In genomic region chr5:16570121-16570815, GRCh38 we compare ENCODE assay signal across 18 cellular contexts. TPM values are rescaled to one million over a fixed set of nuclear protein-coding genes. Genes with fewer than 3 reads are reported as not detected.
DNase-seq lines count a peak whose midpoint lies in the region; ATAC-seq, FAIRE-seq and TF ChIP-seq lines count a peak whose summit lies in the region.
"Had no signal": no experiment of that assay in that cellular context is flagged by ENCODE, and none has a peak within 500 bp of the region (broad histone marks: within the 10 kb centered on the region; RNA-seq: fewer than 3 reads in every experiment).

No MANE protein-coding gene starts in this region.

- peak; percentile 19 for DNase-seq in A673 (ENCODE audit: low spot score)
- peak; percentile 29 for DNase-seq in H54 (ENCODE audit: insufficient read length, low spot score)
- DNase-seq in astrocyte (ENCODE audit: low read depth): peak; percentile 54
- peak in 1 of 2 donors; percentile 76 for DNase-seq in foreskin keratinocyte
- no peak for DNase-seq in H7
- DNase-seq: activated CD4-positive, alpha-beta T cell treated with anti-CD3 and anti-CD28 coated beads for 36 hours; activated effector memory CD4-positive, alpha-beta T cell treated with Interleukin-2 at 50 U/mL for 16 hours; KG1; NCI-H1048; NCI-H2081 treated with DMSO at 0.1 percent for 48 hours; NCI-H524 treated with DMSO at 0.1 percent for 48 hours; stimulated activated naive B cell treated with anti-CD40 and anti-IgM and Interleukin-4, amounts not matched to agents 10 μg/mL and 1 μg/mL and 100 μg/mL, for 72 hours had no signal

- no peak overlapping the region for H3K9ac ChIP-seq in astrocyte (ENCODE audit: low read length)

- no TSS peak for BruUV-seq in A673 (replicated peaks; lab: Mats Ljungman, UMichigan)

- H3K4me2 ChIP-seq in astrocyte (ENCODE audit: low read length): peak overlapping the region; percentile 53

- no peaks in the 10 kb centered on the region for H4K20me1 ChIP-seq in astrocyte (ENCODE audit: insufficient read depth, low read length)

- H3K79me2 ChIP-seq in astrocyte (ENCODE audit: insufficient read depth, low read length): no peaks in the 10 kb centered on the region

- ATAC-seq in foreskin keratinocyte (peak; percentile 29), HG03097 (IDR thresholded peaks at IDR 0.05; ENCODE audit: low FRiP score, unreplicated experiment) (no peak), HG03025 (IDR thresholded peaks at IDR 0.05; ENCODE audit: low FRiP score, unreplicated experiment) (no peak), GM18873 (IDR thresholded peaks at IDR 0.05; ENCODE audit: low FRiP score, unreplicated experiment) (no peak)
- ATAC-seq: activated CD4-positive, alpha-beta T cell treated with anti-CD3 and anti-CD28 coated beads for 36 hours; stimulated activated naive B cell treated with anti-CD40 and anti-IgM and Interleukin-4, amounts not matched to agents 10 μg/mL and 1 μg/mL and 100 μg/mL, for 72 hours had no signal

- H3K9me3 Mint-ChIP-seq in astrocyte (ENCODE audit: unreplicated experiment): peaks cover 5% of the 10 kb centered on the region
- H3K9me3 Mint-ChIP-seq: stimulated activated naive B cell treated with anti-CD40 and anti-IgM and Interleukin-4, amounts not matched to agents 10 μg/mL and 1 μg/mL and 100 μg/mL, for 72 hours had no signal

- no peak overlapping the region for H3K27ac Mint-ChIP-seq in astrocyte (ENCODE audit: unreplicated experiment)
- H3K27ac Mint-ChIP-seq: activated CD4-positive, alpha-beta T cell treated with anti-CD3 and anti-CD28 coated beads for 36 hours; stimulated activated naive B cell treated with anti-CD40 and anti-IgM and Interleukin-4, amounts not matched to agents 10 μg/mL and 1 μg/mL and 100 μg/mL, for 72 hours had no signal

- H3K4me1 ChIP-seq in A673 (ENCODE audit: insufficient read depth, low read length, poor library complexity, severe bottlenecking): peaks cover 16% of the 10 kb centered on the region
- peaks cover 22% of the 10 kb centered on the region for H3K4me1 ChIP-seq in astrocyte (ENCODE audit: insufficient read depth, low read length)
- H3K4me1 ChIP-seq in foreskin keratinocyte: peaks cover 28% of the 10 kb centered on the region

- FAIRE-seq in H54 (lab: Jason Lieb, UNC): peak; percentile 81
- FAIRE-seq in astrocyte (lab: Jason Lieb, UNC): no peak

- H3K36me3 Mint-ChIP-seq in astrocyte (ENCODE audit: low read depth, unreplicated experiment): no peaks in the 10 kb centered on the region

- no peaks in the 10 kb centered on the region for H3K36me3 ChIP-seq in A673 (ENCODE audit: insufficient read depth, low read length, poor library complexity, severe bottlenecking)
- H3K36me3 ChIP-seq in astrocyte (ENCODE audit: insufficient read depth, low read length): no peaks in the 10 kb centered on the region
- H3K36me3 ChIP-seq in H7 (replicated peaks; ENCODE audit: control insufficient read depth, insufficient read depth, low read length): no peaks in the 10 kb centered on the region
- H3K36me3 ChIP-seq: ascending aorta had no signal

- no peak overlapping the region for H3K27ac ChIP-seq in A673 (ENCODE audit: low read depth, low read length, poor library complexity, severe bottlenecking)
- peak overlapping the region; percentile 41 for H3K27ac ChIP-seq in astrocyte (ENCODE audit: low read depth, low read length)
- peak overlapping the region; percentile 54 for H3K27ac ChIP-seq in foreskin keratinocyte
- H3K27ac ChIP-seq: ascending aorta, HL-60 had no signal

- no peak overlapping the region for H3K4me3 Mint-ChIP-seq in astrocyte (ENCODE audit: unreplicated experiment)
- H3K4me3 Mint-ChIP-seq: activated CD4-positive, alpha-beta T cell treated with anti-CD3 and anti-CD28 coated beads for 36 hours; neural crest cell; stimulated activated naive B cell treated with anti-CD40 and anti-IgM and Interleukin-4, amounts not matched to agents 10 μg/mL and 1 μg/mL and 100 μg/mL, for 72 hours had no signal

- POLR2A ChIA-PET in A673 (lab: Charles Lee; ENCODE audit: low non-redundant PET): no interaction called here

- TF ChIP-seq POLR2A in H54 (IDR thresholded peaks at IDR 0.05; ENCODE audit: low read depth, low read length): no peak

- CTCF ChIA-PET in A673 (lab: Charles Lee): no interaction called here

- intact Hi-C loops in A673 (cut with micrococcal nuclease; ENCODE audit: unreplicated experiment): no loop called here

- TF ChIP-seq CTCF in A673 (conservative IDR thresholded peaks at IDR 0.05; ENCODE audit: low read depth, low read length) (no peak), astrocyte (IDR thresholded peaks at IDR 0.05; ENCODE audit: insufficient read depth, low read depth, low read length) (no peak), foreskin keratinocyte (conservative IDR thresholded peaks at IDR 0.05) (no peak)

- peaks cover 8% of the 10 kb centered on the region for H3K4me1 Mint-ChIP-seq in astrocyte (ENCODE audit: low read depth, unreplicated experiment)

- H3K27me3 ChIP-seq in A673 (replicated peaks; ENCODE audit: insufficient read depth, low read depth, low read length, poor library complexity): no peaks in the 10 kb centered on the region
- no peaks in the 10 kb centered on the region for H3K27me3 ChIP-seq in astrocyte (ENCODE audit: insufficient read depth, low read length)
- H3K27me3 ChIP-seq in foreskin keratinocyte: no peaks in the 10 kb centered on the region
- H3K27me3 ChIP-seq in H7 (ENCODE audit: control insufficient read depth, insufficient read depth, low read length): no peaks in the 10 kb centered on the region
- H3K27me3 ChIP-seq: ascending aorta had no signal

- H3K9me3 ChIP-seq in A673 (ENCODE audit: low read depth, low read length, poor library complexity, severe bottlenecking): no peaks in the 10 kb centered on the region
- H3K9me3 ChIP-seq in astrocyte (ENCODE audit: insufficient read depth, low read depth, low read length): no peaks in the 10 kb centered on the region
- H3K9me3 ChIP-seq: ascending aorta had no signal

- no peaks in the 10 kb centered on the region for H3K27me3 Mint-ChIP-seq in astrocyte (ENCODE audit: low read depth, unreplicated experiment)
- H3K27me3 Mint-ChIP-seq: activated CD4-positive, alpha-beta T cell treated with anti-CD3 and anti-CD28 coated beads for 36 hours; stimulated activated naive B cell treated with anti-CD40 and anti-IgM and Interleukin-4, amounts not matched to agents 10 μg/mL and 1 μg/mL and 100 μg/mL, for 72 hours had no signal

- no peak overlapping the region for H3K4me3 ChIP-seq in A673 (ENCODE audit: low read depth, low read length, poor library complexity, severe bottlenecking)
- no peak overlapping the region for H3K4me3 ChIP-seq in astrocyte (ENCODE audit: insufficient read depth, low read depth, low read length)
- no peak overlapping the region for H3K4me3 ChIP-seq in H7 (ENCODE audit: insufficient read depth, low read depth, low read length)
- H3K4me3 ChIP-seq: ascending aorta had no signal

- H2AFZ ChIP-seq in astrocyte (ENCODE audit: low read depth, low read length): no peak overlapping the region

RNA-seq across cellular contexts. Expression of gene RETREG1, which starts 46.5 kb away (rescaled TPM):
- 5.1 and 5.7 TPM in 2 replicates for total RNA-seq in A673 (2021)
- 0.98 and 1.5 TPM in 2 replicates for total RNA-seq in astrocyte
- total RNA-seq in foreskin keratinocyte: 1.3 and 2.1 TPM in 2 replicates
- 0.66 and 1.0 TPM in 2 replicates for polyA plus RNA-seq in foreskin keratinocyte
- total RNA-seq in H7 (2014; rRNA removed; shearing (Covaris generic)): 0.28 and 0.74 TPM in 2 replicates
